1 cellular context compared by ENCODE assay signal in the genomic region with DNA sequence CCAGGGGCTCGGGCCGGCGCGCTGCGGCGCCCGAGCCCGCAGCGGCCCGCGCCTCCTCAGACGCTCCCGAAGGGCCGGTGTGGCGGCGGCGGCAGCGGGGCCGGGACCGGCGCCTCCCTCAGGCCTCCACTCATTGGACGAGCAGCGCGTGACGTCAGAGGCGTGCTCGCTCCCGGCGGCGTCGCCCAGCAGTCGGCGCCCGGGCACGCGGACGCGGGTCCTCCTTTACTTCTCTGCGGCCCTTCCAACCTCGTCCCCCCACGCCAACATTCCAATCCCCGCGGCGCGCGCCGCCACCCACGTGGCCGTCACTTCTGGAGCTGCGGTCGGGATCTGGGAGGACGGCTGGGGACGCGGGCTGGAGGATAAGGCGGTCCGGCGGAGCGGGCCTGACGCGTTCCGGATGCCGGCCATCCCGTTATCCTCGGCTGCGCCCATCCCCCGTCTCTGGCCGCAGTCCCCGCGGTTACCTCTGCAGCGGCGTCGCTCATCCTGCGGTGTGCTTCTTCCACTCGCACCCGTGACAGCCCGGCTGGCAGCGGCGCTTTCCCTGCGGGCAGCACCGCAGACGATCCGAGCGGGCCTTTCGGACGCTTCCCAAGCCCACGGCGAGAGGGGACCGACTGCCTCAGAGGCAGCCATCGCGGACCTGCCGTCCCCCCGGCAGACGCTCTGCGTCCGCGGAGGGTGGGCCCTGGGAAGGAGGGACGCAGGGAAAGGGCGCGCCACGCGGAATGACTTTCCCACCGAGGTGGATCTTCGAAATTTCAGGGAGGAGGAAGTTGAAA.
TF ChIP-seq lines count a peak whose summit lies in the region.

A gene with protein sequence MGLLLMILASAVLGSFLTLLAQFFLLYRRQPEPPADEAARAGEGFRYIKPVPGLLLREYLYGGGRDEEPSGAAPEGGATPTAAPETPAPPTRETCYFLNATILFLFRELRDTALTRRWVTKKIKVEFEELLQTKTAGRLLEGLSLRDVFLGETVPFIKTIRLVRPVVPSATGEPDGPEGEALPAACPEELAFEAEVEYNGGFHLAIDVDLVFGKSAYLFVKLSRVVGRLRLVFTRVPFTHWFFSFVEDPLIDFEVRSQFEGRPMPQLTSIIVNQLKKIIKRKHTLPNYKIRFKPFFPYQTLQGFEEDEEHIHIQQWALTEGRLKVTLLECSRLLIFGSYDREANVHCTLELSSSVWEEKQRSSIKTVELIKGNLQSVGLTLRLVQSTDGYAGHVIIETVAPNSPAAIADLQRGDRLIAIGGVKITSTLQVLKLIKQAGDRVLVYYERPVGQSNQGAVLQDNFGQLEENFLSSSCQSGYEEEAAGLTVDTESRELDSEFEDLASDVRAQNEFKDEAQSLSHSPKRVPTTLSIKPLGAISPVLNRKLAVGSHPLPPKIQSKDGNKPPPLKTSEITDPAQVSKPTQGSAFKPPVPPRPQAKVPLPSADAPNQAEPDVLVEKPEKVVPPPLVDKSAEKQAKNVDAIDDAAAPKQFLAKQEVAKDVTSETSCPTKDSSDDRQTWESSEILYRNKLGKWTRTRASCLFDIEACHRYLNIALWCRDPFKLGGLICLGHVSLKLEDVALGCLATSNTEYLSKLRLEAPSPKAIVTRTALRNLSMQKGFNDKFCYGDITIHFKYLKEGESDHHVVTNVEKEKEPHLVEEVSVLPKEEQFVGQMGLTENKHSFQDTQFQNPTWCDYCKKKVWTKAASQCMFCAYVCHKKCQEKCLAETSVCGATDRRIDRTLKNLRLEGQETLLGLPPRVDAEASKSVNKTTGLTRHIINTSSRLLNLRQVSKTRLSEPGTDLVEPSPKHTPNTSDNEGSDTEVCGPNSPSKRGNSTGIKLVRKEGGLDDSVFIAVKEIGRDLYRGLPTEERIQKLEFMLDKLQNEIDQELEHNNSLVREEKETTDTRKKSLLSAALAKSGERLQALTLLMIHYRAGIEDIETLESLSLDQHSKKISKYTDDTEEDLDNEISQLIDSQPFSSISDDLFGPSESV (minus strand): TSS at position 81 of the 788 bp plus-strand sequence. CDS start 213 bp downstream, outside the sequence.

TF ChIP-seq in HEK293, 187 proteins besides CTCF, POLR2A, EP300 and RAD21 (continued from another document):
- TF ChIP-seq ZNF76 (tag by site-specific recombination; IDR thresholded peaks at IDR 0.05; ENCODE audit: borderline replicate concordance, low read depth): peak; percentile 87
- no peak for TF ChIP-seq ZNF132 (tag by site-specific recombination; IDR thresholded peaks at IDR 0.05; ENCODE audit: borderline replicate concordance)
- TF ChIP-seq HOXA7 (CRISPR knock-in tag; IDR thresholded peaks at IDR 0.05; ENCODE audit: borderline replicate concordance): no peak
- no peak for TF ChIP-seq ELK4 (IDR thresholded peaks at IDR 0.05; ENCODE audit: borderline replicate concordance, low read depth, low read length)
- TF ChIP-seq WT1 (tag by site-specific recombination; IDR thresholded peaks at IDR 0.05): peak; percentile 61; the same call in 1 of the 2 replicates
- TF ChIP-seq ZNF843 (tag by site-specific recombination; IDR thresholded peaks at IDR 0.05): peak; percentile 83
- no peak for TF ChIP-seq ZNF280C (tag by site-specific recombination; IDR thresholded peaks at IDR 0.05)
- no peak for TF ChIP-seq ZNF830 (tag by site-specific recombination; IDR thresholded peaks at IDR 0.05; ENCODE audit: low read depth)
- no peak for TF ChIP-seq ZNF664 (tag by site-specific recombination; IDR thresholded peaks at IDR 0.05)
- TF ChIP-seq ZNF514 (tag by site-specific recombination; IDR thresholded peaks at IDR 0.05): no peak
- no peak for TF ChIP-seq ZNF133 (tag by site-specific recombination; IDR thresholded peaks at IDR 0.05)
- peak; percentile 90; the same call in 1 of the 2 replicates for TF ChIP-seq ZSCAN5A (tag by site-specific recombination; IDR thresholded peaks at IDR 0.05)
- no peak for TF ChIP-seq ZNF175 (tag by site-specific recombination; IDR thresholded peaks at IDR 0.05)
- TF ChIP-seq ZNF341 (tag by site-specific recombination; IDR thresholded peaks at IDR 0.05; ENCODE audit: low read depth): peak; percentile 97
- peak; percentile 17; the same call in 1 of the 2 replicates for TF ChIP-seq ZNF423 (tag by site-specific recombination; IDR thresholded peaks at IDR 0.05)
- TF ChIP-seq ZNF146 (tag by site-specific recombination; IDR thresholded peaks at IDR 0.05): 0 out of 2 replicates have a peak, but pooled peaks have one; percentile 26
- TF ChIP-seq ZNF792 (tag by site-specific recombination; IDR thresholded peaks at IDR 0.05): 0 out of 2 replicates have a peak, but pooled peaks have one; percentile 40
- no peak for TF ChIP-seq ZFP41 (tag by site-specific recombination; IDR thresholded peaks at IDR 0.05; ENCODE audit: borderline replicate concordance)
- TF ChIP-seq ZNF155 (tag by site-specific recombination; IDR thresholded peaks at IDR 0.05): no peak
- peak; percentile 94 for TF ChIP-seq ZNF366 (tag by site-specific recombination; conservative IDR thresholded peaks at IDR 0.05)
- no peak for TF ChIP-seq ZNF274 (IDR thresholded peaks at IDR 0.05; ENCODE audit: low read length)
- no peak for TF ChIP-seq ZNF274 (tag by site-specific recombination; IDR thresholded peaks at IDR 0.05; ENCODE audit: borderline replicate concordance)
- TF ChIP-seq ZFP37 (tag by site-specific recombination; IDR thresholded peaks at IDR 0.05): peak; percentile 92
- no peak for TF ChIP-seq ZNF362 (tag by site-specific recombination; IDR thresholded peaks at IDR 0.05)
- peak; percentile 72 for TF ChIP-seq GLIS2 (tag by site-specific recombination; IDR thresholded peaks at IDR 0.05)
- no peak; the same call in 1 of the 2 replicates for TF ChIP-seq ZNF561 (tag by site-specific recombination; IDR thresholded peaks at IDR 0.05; ENCODE audit: borderline replicate concordance)
- TF ChIP-seq ZBTB7A (tag by site-specific recombination; IDR thresholded peaks at IDR 0.05; ENCODE audit: low read depth): no peak; the same call in 1 of the 2 replicates
- TF ChIP-seq ZNF335 (tag by site-specific recombination; conservative IDR thresholded peaks at IDR 0.05): peak; percentile 99
- peak; percentile 67 for TF ChIP-seq ZNF24 (tag by site-specific recombination; IDR thresholded peaks at IDR 0.05)
- no peak for TF ChIP-seq ZNF558 (tag by site-specific recombination; IDR thresholded peaks at IDR 0.05)
- TF ChIP-seq ZNF266 (tag by site-specific recombination; IDR thresholded peaks at IDR 0.05; ENCODE audit: low read depth): no peak
- TF ChIP-seq, protein P1, sequence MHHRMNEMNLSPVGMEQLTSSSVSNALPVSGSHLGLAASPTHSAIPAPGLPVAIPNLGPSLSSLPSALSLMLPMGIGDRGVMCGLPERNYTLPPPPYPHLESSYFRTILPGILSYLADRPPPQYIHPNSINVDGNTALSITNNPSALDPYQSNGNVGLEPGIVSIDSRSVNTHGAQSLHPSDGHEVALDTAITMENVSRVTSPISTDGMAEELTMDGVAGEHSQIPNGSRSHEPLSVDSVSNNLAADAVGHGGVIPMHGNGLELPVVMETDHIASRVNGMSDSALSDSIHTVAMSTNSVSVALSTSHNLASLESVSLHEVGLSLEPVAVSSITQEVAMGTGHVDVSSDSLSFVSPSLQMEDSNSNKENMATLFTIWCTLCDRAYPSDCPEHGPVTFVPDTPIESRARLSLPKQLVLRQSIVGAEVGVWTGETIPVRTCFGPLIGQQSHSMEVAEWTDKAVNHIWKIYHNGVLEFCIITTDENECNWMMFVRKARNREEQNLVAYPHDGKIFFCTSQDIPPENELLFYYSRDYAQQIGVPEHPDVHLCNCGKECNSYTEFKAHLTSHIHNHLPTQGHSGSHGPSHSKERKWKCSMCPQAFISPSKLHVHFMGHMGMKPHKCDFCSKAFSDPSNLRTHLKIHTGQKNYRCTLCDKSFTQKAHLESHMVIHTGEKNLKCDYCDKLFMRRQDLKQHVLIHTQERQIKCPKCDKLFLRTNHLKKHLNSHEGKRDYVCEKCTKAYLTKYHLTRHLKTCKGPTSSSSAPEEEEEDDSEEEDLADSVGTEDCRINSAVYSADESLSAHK (tag by site-specific recombination; IDR thresholded peaks at IDR 0.05): peak; percentile 6; the same call in 1 of the 2 replicates
- TF ChIP-seq ZNF707 (tag by site-specific recombination; IDR thresholded peaks at IDR 0.05): no peak
- TF ChIP-seq ZNF548 (tag by site-specific recombination; IDR thresholded peaks at IDR 0.05): no peak
- TF ChIP-seq ZNF621 (tag by site-specific recombination; IDR thresholded peaks at IDR 0.05): no peak
- no peak for TF ChIP-seq ZNF23 (tag by site-specific recombination; IDR thresholded peaks at IDR 0.05; ENCODE audit: borderline replicate concordance)
- peak; percentile 66 for TF ChIP-seq ZBTB21 (tag by site-specific recombination; IDR thresholded peaks at IDR 0.05)
- no peak for TF ChIP-seq REPIN1 (tag by site-specific recombination; IDR thresholded peaks at IDR 0.05; ENCODE audit: low read depth)
- no peak for TF ChIP-seq REST (tag by site-specific recombination; IDR thresholded peaks at IDR 0.05)
